10 cellular contexts compared by ENCODE assay signal in the genomic region with DNA sequence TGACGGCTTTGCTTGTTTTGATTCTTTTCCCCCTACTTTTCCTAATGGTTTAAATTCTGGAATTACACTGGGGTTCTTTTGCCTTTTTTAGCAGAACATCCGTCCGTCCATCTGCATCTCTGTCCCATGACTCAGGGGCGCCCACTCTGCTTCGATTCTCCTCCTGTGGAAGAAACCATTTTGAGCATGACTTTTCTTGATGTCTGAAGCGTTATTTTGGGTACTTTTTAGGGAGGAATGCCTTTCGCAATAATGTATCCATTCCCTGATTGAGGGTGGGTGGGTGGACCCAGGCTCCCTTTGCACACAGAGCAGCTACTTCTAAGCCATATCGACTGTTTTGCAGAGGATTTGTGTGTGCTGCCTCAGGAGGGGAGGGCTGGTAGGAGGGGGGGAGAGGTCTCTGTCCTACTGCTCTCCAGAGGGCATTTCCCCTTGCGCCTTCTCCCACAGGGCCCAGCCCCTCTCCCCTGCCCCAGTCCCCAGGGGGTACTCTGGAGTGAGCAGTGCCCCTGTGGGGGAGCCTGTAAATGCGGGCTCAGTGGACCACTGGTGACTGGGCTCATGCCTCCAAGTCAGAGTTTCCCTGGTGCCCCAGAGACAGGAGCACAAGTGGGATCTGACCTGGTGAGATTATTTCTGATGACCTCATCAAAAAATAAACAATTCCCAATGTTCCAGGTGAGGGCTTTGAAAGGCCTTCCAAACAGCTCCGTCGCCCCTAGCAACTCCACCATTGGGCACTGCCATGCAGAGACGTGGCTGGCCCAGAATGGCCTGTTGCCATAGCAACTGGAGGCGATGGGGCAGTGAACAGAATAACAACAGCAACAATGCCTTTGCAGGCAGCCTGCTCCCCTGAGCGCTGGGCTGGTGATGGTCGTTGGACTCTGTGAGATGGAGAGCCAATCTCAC. TPM values are rescaled to one million over a fixed set of nuclear protein-coding genes. Genes with fewer than 3 reads are reported as not detected.
A peak's percentile ranks its signal among the peaks of the same experiment; 100 is the strongest.
DNase-seq lines count a peak whose midpoint lies in the region; ATAC-seq, FAIRE-seq and TF ChIP-seq lines count a peak whose summit lies in the region.
"Had no signal": no experiment of that assay in that cellular context is flagged by ENCODE, and none has a peak within 500 bp of the region (broad histone marks: within the 10 kb centered on the region; RNA-seq: fewer than 3 reads in every experiment).

No MANE protein-coding gene starts in this region.

- H3K9me3 ChIP-seq in astrocyte (ENCODE audit: insufficient read depth, low read depth, low read length) (no peaks in the 10 kb centered on the region), suprapubic skin (no peaks in the 10 kb centered on the region)
- H3K9me3 ChIP-seq: lower lobe of right lung had no signal

- H3K79me2 ChIP-seq in astrocyte (ENCODE audit: insufficient read depth, low read length): no peaks in the 10 kb centered on the region

- H3K27me3 Mint-ChIP-seq in astrocyte (ENCODE audit: low read depth, unreplicated experiment): no peaks in the 10 kb centered on the region
- H3K27me3 Mint-ChIP-seq: activated CD4-positive, alpha-beta memory T cell treated with anti-CD3 and anti-CD28 coated beads, Interleukin-2, amount 10 ng/mL, durations not matched to agents 7 days and 5 days had no signal

- TF ChIP-seq CTCF in astrocyte (IDR thresholded peaks at IDR 0.05; ENCODE audit: insufficient read depth, low read depth, low read length): no peak
- TF ChIP-seq CTCF in suprapubic skin (IDR thresholded peaks at IDR 0.05): no peak

- H3K4me2 ChIP-seq in astrocyte (ENCODE audit: low read length): peak overlapping the region; percentile 8

- FAIRE-seq in astrocyte (lab: Jason Lieb, UNC): no peak

- ATAC-seq in left lobe of liver (peak; percentile 1), GM18858 (IDR thresholded peaks at IDR 0.05; ENCODE audit: unreplicated experiment) (no peak), left ventricle myocardium superior (no peak)

- H4K20me1 ChIP-seq in astrocyte (ENCODE audit: insufficient read depth, low read length): peaks cover 3% of the 10 kb centered on the region

- no peak overlapping the region for H2AFZ ChIP-seq in astrocyte (ENCODE audit: low read depth, low read length)

- peak overlapping the region; percentile 24 for H3K9ac ChIP-seq in astrocyte (ENCODE audit: low read length)

- intact Hi-C loops in posterior vena cava (cut with DNase I): loop anchor here in 1 of 2 donors (5.0 kb wide), 1 partner anchor 137 kb away; the partner anchor contains the start of gene APEH
- intact Hi-C loops in left ventricle myocardium superior (cut with micrococcal nuclease): loop anchor here (5.0 kb wide), 1 partner anchor 137 kb away; the partner anchor contains the start of gene APEH

- TF ChIP-seq EP300 in suprapubic skin (IDR thresholded peaks at IDR 0.05): no peak

- H3K4me3 Mint-ChIP-seq in astrocyte (ENCODE audit: unreplicated experiment): no peak overlapping the region
- H3K4me3 Mint-ChIP-seq: activated CD4-positive, alpha-beta memory T cell treated with anti-CD3 and anti-CD28 coated beads, Interleukin-2, amount 10 ng/mL, durations not matched to agents 7 days and 5 days had no signal

- no peak overlapping the region for H3K4me3 ChIP-seq in astrocyte (ENCODE audit: insufficient read depth, low read depth, low read length)
- H3K4me3 ChIP-seq in suprapubic skin: no peak overlapping the region
- H3K4me3 ChIP-seq: lower lobe of right lung had no signal

- peaks cover 6% of the 10 kb centered on the region for H3K4me1 Mint-ChIP-seq in astrocyte (ENCODE audit: low read depth, unreplicated experiment)

- H3K27me3 ChIP-seq in astrocyte (ENCODE audit: insufficient read depth, low read length) (no peaks in the 10 kb centered on the region), suprapubic skin (no peaks in the 10 kb centered on the region)

- peaks cover 2% of the 10 kb centered on the region for H3K36me3 ChIP-seq in astrocyte (ENCODE audit: insufficient read depth, low read length)
- peaks cover 35% of the 10 kb centered on the region for H3K36me3 ChIP-seq in suprapubic skin

- H3K36me3 Mint-ChIP-seq in astrocyte (ENCODE audit: low read depth, unreplicated experiment): peaks cover 19% of the 10 kb centered on the region

- H3K4me1 ChIP-seq in astrocyte (ENCODE audit: insufficient read depth, low read length): no peaks in the 10 kb centered on the region
- H3K4me1 ChIP-seq in suprapubic skin: peaks cover 6% of the 10 kb centered on the region

- no peak overlapping the region for H3K27ac ChIP-seq in astrocyte (ENCODE audit: low read depth, low read length)
- H3K27ac ChIP-seq in suprapubic skin: peak overlapping the region; percentile 18
- H3K27ac ChIP-seq: lower lobe of right lung had no signal

- DNase-seq in NCI-H1417 treated with DMSO at 0.1 percent for 48 hours (lab: John Stamatoyannopoulos, UW) (peak; percentile 78), astrocyte (ENCODE audit: low read depth) (peak; percentile 25), left lobe of liver (ENCODE audit: low spot score) (peak; percentile 76), suprapubic skin (ENCODE audit: low spot score in 2 of 2) (no peak), posterior vena cava (ENCODE audit: low spot score) (no peak), left ventricle myocardium superior (no peak)
- DNase-seq: activated CD4-positive, alpha-beta memory T cell treated with anti-CD3 and anti-CD28 coated beads, Interleukin-2, amount 10 ng/mL, durations not matched to agents 7 days and 5 days; cortex of kidney; lower lobe of right lung had no signal

- no peak overlapping the region for H3K27ac Mint-ChIP-seq in astrocyte (ENCODE audit: unreplicated experiment)
- H3K27ac Mint-ChIP-seq: activated CD4-positive, alpha-beta memory T cell treated with anti-CD3 and anti-CD28 coated beads, Interleukin-2, amount 10 ng/mL, durations not matched to agents 7 days and 5 days had no signal

- no peaks in the 10 kb centered on the region for H3K9me3 Mint-ChIP-seq in astrocyte (ENCODE audit: unreplicated experiment)
- H3K9me3 Mint-ChIP-seq: activated CD4-positive, alpha-beta memory T cell treated with anti-CD3 and anti-CD28 coated beads, Interleukin-2, amount 10 ng/mL, durations not matched to agents 7 days and 5 days had no signal

- TF ChIP-seq POLR2A in suprapubic skin (IDR thresholded peaks at IDR 0.05): no peak

- WGBS in suprapubic skin: 81% methylated on average over 16 of the region's 16 CpGs

RNA-seq across cellular contexts. Expression of gene BSN, which starts 19.4 kb away (rescaled TPM):
- 0.75 and 0.86 TPM in 2 replicates for total RNA-seq in astrocyte
- 0.73 TPM for total RNA-seq in left lobe of liver
- under 1 TPM; 0.04 to 0.59 (median 0.15) TPM for total RNA-seq in suprapubic skin
- under 1 TPM; 0.42 to 0.48 TPM for total RNA-seq in posterior vena cava
- total RNA-seq in left ventricle myocardium superior: 0.30 TPM

Comparison
In these comparisons a context has a peak if more than half of its experiments do, and no peak if none do; other contexts are left out.
1. DNase-seq: peak in NCI-H1417 treated with DMSO at 0.1 percent for 48 hours (single experiment), astrocyte (single experiment) and left lobe of liver (single experiment); none in suprapubic skin (0 of 2), posterior vena cava (single experiment) and left ventricle myocardium superior (single experiment).